ENCODE assay signal across 18 cellular contexts in genomic region chr5:151584057-151584937, GRCh38. TPM values are rescaled to one million over a fixed set of nuclear protein-coding genes. Genes with fewer than 3 reads are reported as not detected.
A peak's percentile ranks its signal among the peaks of the same experiment; 100 is the strongest.
DNase-seq lines count a peak whose midpoint lies in the region; ATAC-seq and TF ChIP-seq lines count a peak whose summit lies in the region.
"Had no signal": no experiment of that assay in that cellular context is flagged by ENCODE, and none has a peak within 500 bp of the region (broad histone marks: within the 10 kb centered on the region; RNA-seq: fewer than 3 reads in every experiment).

No MANE protein-coding gene starts in this region.

- H3K27me3 Mint-ChIP-seq in osteocyte (ENCODE audit: unreplicated experiment): no peaks in the 10 kb centered on the region
- H3K27me3 Mint-ChIP-seq: CD4-positive, alpha-beta T cell had no signal

- intact Hi-C loops in vagina (cut with DNase I): no loop called here

- H3K9me3 Mint-ChIP-seq in osteocyte (ENCODE audit: unreplicated experiment): no peaks in the 10 kb centered on the region
- H3K9me3 Mint-ChIP-seq: CD4-positive, alpha-beta T cell had no signal

- TF ChIP-seq CTCF in RWPE2 (IDR thresholded peaks at IDR 0.05; ENCODE audit: poor library complexity, severe bottlenecking): no peak
- TF ChIP-seq CTCF in vagina (IDR thresholded peaks at IDR 0.05): no peak
- no peak for TF ChIP-seq CTCF in osteocyte (IDR thresholded peaks at IDR 0.05)

- peak overlapping the region; percentile 74 for H3K27ac ChIP-seq in RWPE2 (ENCODE audit: poor library complexity, severe bottlenecking)
- peak overlapping the region; percentile 53 for H3K27ac ChIP-seq in vagina

- DNase-seq in RWPE2 (ENCODE audit: low spot score) (no peak), myocyte (ENCODE audit: low read depth) (peak; percentile 32), vagina (ENCODE audit: extremely low spot score in 2 of 2) (no peak), NCI-H2107 treated with DMSO at 0.1 percent for 48 hours (lab: John Stamatoyannopoulos, UW; ENCODE audit: unreplicated experiment) (no peak), osteocyte (ENCODE audit: extremely low spot score, unreplicated experiment) (no peak)
- DNase-seq: BE2C; Calu3; CD4-positive, alpha-beta T cell; DMS79; H7; Karpas-422; NCI-H2081; NCI-H524; SHP77; SK-N-SH had no signal

- H3K27me3 ChIP-seq in RWPE2 (ENCODE audit: insufficient read depth, poor library complexity, severe bottlenecking) (no peaks in the 10 kb centered on the region), vagina (no peaks in the 10 kb centered on the region)
- H3K27me3 ChIP-seq: BE2C had no signal

- TF ChIP-seq POLR2A in vagina (IDR thresholded peaks at IDR 0.05): no peak

- H3K36me3 ChIP-seq in RWPE2 (ENCODE audit: low read depth) (peaks cover 57% of the 10 kb centered on the region), vagina (no peaks in the 10 kb centered on the region)
- H3K36me3 ChIP-seq: BE2C had no signal

- H3K9me3 ChIP-seq in RWPE2 (ENCODE audit: severe bottlenecking) (no peaks in the 10 kb centered on the region), vagina (no peaks in the 10 kb centered on the region)
- H3K9me3 ChIP-seq: BE2C, SK-N-SH had no signal

- H3K36me3 Mint-ChIP-seq in osteocyte (ENCODE audit: unreplicated experiment): peaks cover 4% of the 10 kb centered on the region

- H3K4me1 ChIP-seq in RWPE2 (ENCODE audit: insufficient read depth, poor library complexity, severe bottlenecking): peaks cover 60% of the 10 kb centered on the region
- H3K4me1 ChIP-seq in vagina: peaks cover 18% of the 10 kb centered on the region

- ATAC-seq in RWPE2 (ENCODE audit: low read depth): no peak
- ATAC-seq in esophagus mucosa: peak; percentile 9
- ATAC-seq in HG03378 (IDR thresholded peaks at IDR 0.05; ENCODE audit: unreplicated experiment): no peak
- ATAC-seq: Panc1 had no signal

- no peak overlapping the region for H3K4me3 Mint-ChIP-seq in osteocyte (ENCODE audit: unreplicated experiment)
- H3K4me3 Mint-ChIP-seq: CD4-positive, alpha-beta T cell had no signal

- H3K27ac Mint-ChIP-seq in osteocyte (ENCODE audit: unreplicated experiment): no peak overlapping the region
- H3K27ac Mint-ChIP-seq: CD4-positive, alpha-beta T cell had no signal

- no peak overlapping the region for H3K4me3 ChIP-seq in RWPE2 (ENCODE audit: severe bottlenecking)
- no peak overlapping the region for H3K4me3 ChIP-seq in vagina

- peaks cover 31% of the 10 kb centered on the region for H3K4me1 Mint-ChIP-seq in osteocyte (ENCODE audit: unreplicated experiment)

RNA-seq across cellular contexts. Expression of gene FAT2, which starts 6.8 kb away (rescaled TPM):
- total RNA-seq in esophagus mucosa: 82.5 TPM
- total RNA-seq in myocyte: under 0.01 and 0.10 TPM in 2 replicates
- polyA plus RNA-seq in myocyte (2012): 0.26 TPM
- 74.9 TPM for total RNA-seq in vagina
- total RNA-seq in osteocyte: 30.1 and 38.4 TPM in 2 replicates
- total RNA-seq: Calu3; CD4-positive, alpha-beta T cell had no signal
- polyA plus RNA-seq: SK-N-SH had no signal

Comparison
In these comparisons a context has a peak if more than half of its experiments do, and no peak if none do; other contexts are left out.
1. RNA of gene FAT2, which starts 6.8 kb away (total RNA-seq): 82.5 TPM in esophagus mucosa (single experiment), 74.9 TPM in vagina (single experiment) and 30.1 to 38.4 TPM in osteocyte; under 0.01 to 0.10 TPM in myocyte; every median in the first group is over 10 times any median in the second.